ENCODE assay signal across 2 cellular contexts in the genomic region with DNA sequence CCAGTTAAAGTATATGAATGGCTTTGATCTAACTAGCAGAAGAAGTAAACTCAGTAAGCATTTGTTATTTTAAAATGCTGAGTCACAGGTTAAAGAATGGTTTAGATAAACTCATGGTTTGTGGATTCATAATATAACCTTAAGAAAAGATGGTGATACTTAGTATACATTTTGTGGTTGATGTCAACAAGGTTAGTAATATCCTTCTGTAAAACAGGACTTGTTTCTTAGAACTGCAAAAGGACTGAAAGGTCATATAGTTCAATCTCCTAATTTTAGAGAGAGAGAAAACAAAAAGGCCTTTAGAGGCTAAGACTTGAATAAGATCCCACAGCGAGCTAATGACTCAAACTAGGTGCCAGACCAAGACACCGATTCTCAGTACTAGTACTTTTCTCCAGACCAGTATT.
TF ChIP-seq lines count a peak whose summit lies in the region.

No MANE protein-coding gene starts in this region.

TF ChIP-seq in HepG2, 621 proteins besides CTCF, POLR2A, EP300 and RAD21:
- TF ChIP-seq, protein P1, sequence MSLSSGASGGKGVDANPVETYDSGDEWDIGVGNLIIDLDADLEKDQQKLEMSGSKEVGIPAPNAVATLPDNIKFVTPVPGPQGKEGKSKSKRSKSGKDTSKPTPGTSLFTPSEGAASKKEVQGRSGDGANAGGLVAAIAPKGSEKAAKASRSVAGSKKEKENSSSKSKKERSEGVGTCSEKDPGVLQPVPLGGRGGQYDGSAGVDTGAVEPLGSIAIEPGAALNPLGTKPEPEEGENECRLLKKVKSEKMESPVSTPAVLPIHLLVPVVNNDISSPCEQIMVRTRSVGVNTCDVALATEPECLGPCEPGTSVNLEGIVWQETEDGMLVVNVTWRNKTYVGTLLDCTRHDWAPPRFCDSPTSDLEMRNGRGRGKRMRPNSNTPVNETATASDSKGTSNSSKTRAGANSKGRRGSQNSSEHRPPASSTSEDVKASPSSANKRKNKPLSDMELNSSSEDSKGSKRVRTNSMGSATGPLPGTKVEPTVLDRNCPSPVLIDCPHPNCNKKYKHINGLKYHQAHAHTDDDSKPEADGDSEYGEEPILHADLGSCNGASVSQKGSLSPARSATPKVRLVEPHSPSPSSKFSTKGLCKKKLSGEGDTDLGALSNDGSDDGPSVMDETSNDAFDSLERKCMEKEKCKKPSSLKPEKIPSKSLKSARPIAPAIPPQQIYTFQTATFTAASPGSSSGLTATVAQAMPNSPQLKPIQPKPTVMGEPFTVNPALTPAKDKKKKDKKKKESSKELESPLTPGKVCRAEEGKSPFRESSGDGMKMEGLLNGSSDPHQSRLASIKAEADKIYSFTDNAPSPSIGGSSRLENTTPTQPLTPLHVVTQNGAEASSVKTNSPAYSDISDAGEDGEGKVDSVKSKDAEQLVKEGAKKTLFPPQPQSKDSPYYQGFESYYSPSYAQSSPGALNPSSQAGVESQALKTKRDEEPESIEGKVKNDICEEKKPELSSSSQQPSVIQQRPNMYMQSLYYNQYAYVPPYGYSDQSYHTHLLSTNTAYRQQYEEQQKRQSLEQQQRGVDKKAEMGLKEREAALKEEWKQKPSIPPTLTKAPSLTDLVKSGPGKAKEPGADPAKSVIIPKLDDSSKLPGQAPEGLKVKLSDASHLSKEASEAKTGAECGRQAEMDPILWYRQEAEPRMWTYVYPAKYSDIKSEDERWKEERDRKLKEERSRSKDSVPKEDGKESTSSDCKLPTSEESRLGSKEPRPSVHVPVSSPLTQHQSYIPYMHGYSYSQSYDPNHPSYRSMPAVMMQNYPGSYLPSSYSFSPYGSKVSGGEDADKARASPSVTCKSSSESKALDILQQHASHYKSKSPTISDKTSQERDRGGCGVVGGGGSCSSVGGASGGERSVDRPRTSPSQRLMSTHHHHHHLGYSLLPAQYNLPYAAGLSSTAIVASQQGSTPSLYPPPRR (CRISPR knock-in tag; IDR thresholded peaks at IDR 0.05; ENCODE audit: borderline replicate concordance) = no peak
- TF ChIP-seq ZNF589 (CRISPR knock-in tag; conservative IDR thresholded peaks at IDR 0.05) (no peak), NR2C2 (CRISPR knock-in tag; IDR thresholded peaks at IDR 0.05; ENCODE audit: borderline replicate concordance) (no peak), NFE2L2 (IDR thresholded peaks at IDR 0.05; ENCODE audit: low read length) (peak; percentile 59; the same call in 1 of the 2 replicates), SP140L (CRISPR knock-in tag; IDR thresholded peaks at IDR 0.05; ENCODE audit: borderline replicate concordance) (no peak), EZH2 (conservative IDR thresholded peaks at IDR 0.05; ENCODE audit: low read depth, low read length) (no peak), TCF12 (IDR thresholded peaks at IDR 0.05) (no peak), TCF12 (CRISPR knock-in tag; IDR thresholded peaks at IDR 0.05) (no peak), ZNF451 (CRISPR knock-in tag; IDR thresholded peaks at IDR 0.05) (no peak), MAFK (conservative IDR thresholded peaks at IDR 0.05 in 1 of 2, IDR thresholded peaks at IDR 0.05 in 1 of 2; ENCODE audit: low read length in 2 of 2) (peak; percentile 33 to 44; a peak in 1 of 4 replicates)
- TF ChIP-seq, protein P2, sequence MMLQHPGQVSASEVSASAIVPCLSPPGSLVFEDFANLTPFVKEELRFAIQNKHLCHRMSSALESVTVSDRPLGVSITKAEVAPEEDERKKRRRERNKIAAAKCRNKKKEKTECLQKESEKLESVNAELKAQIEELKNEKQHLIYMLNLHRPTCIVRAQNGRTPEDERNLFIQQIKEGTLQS (CRISPR knock-in tag; IDR thresholded peaks at IDR 0.05) = no peak
- TF ChIP-seq, protein P3, sequence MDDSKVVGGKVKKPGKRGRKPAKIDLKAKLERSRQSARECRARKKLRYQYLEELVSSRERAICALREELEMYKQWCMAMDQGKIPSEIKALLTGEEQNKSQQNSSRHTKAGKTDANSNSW (CRISPR knock-in tag; IDR thresholded peaks at IDR 0.05; ENCODE audit: borderline replicate concordance) = no peak
- TF ChIP-seq, protein P4, sequence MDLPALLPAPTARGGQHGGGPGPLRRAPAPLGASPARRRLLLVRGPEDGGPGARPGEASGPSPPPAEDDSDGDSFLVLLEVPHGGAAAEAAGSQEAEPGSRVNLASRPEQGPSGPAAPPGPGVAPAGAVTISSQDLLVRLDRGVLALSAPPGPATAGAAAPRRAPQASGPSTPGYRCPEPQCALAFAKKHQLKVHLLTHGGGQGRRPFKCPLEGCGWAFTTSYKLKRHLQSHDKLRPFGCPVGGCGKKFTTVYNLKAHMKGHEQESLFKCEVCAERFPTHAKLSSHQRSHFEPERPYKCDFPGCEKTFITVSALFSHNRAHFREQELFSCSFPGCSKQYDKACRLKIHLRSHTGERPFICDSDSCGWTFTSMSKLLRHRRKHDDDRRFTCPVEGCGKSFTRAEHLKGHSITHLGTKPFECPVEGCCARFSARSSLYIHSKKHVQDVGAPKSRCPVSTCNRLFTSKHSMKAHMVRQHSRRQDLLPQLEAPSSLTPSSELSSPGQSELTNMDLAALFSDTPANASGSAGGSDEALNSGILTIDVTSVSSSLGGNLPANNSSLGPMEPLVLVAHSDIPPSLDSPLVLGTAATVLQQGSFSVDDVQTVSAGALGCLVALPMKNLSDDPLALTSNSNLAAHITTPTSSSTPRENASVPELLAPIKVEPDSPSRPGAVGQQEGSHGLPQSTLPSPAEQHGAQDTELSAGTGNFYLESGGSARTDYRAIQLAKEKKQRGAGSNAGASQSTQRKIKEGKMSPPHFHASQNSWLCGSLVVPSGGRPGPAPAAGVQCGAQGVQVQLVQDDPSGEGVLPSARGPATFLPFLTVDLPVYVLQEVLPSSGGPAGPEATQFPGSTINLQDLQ (CRISPR knock-in tag; IDR thresholded peaks at IDR 0.05) = no peak

TF ChIP-seq in K562, 482 proteins besides CTCF, POLR2A, EP300 and RAD21:
- TF ChIP-seq NFE2L1 (tag; IDR thresholded peaks at IDR 0.05; ENCODE audit: borderline replicate concordance, low read depth) = peak; percentile 84
- TF ChIP-seq MAFF (IDR thresholded peaks at IDR 0.05; ENCODE audit: low read length) = peak; percentile 87; the same call in 1 of the 2 replicates
- TF ChIP-seq SUPT5H (IDR thresholded peaks at IDR 0.05) = no peak
- TF ChIP-seq SMARCA4 (IDR thresholded peaks at IDR 0.05) = 0 out of 2 replicates have a peak, but pooled peaks have one; percentile 37
- peak; percentile 96 for TF ChIP-seq MAFG (tag; conservative IDR thresholded peaks at IDR 0.05)
- TF ChIP-seq, protein P5, sequence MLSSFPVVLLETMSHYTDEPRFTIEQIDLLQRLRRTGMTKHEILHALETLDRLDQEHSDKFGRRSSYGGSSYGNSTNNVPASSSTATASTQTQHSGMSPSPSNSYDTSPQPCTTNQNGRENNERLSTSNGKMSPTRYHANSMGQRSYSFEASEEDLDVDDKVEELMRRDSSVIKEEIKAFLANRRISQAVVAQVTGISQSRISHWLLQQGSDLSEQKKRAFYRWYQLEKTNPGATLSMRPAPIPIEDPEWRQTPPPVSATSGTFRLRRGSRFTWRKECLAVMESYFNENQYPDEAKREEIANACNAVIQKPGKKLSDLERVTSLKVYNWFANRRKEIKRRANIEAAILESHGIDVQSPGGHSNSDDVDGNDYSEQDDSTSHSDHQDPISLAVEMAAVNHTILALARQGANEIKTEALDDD (IDR thresholded peaks at IDR 0.05) = peak; percentile 87
- peak; percentile 84; the same call in 1 of the 2 replicates for TF ChIP-seq BACH1 (tag; IDR thresholded peaks at IDR 0.05)
- no peak for TF ChIP-seq LCOR (CRISPR knock-in tag; IDR thresholded peaks at IDR 0.05)
- 0 out of 2 replicates have a peak, but pooled peaks have one; percentile 64 for TF ChIP-seq DPF2 (IDR thresholded peaks at IDR 0.05)
- TF ChIP-seq ZNF316 (IDR thresholded peaks at IDR 0.05) = peak; percentile 98
- TF ChIP-seq NFE2 (IDR thresholded peaks at IDR 0.05; ENCODE audit: low read depth) = peak; percentile 85
- 0 out of 2 replicates have a peak, but pooled peaks have one; percentile 20 for TF ChIP-seq FOSL1 (tag; conservative IDR thresholded peaks at IDR 0.05)
- peak; percentile 50 for TF ChIP-seq ARID1B (IDR thresholded peaks at IDR 0.05)
- TF ChIP-seq FOXK2 (conservative IDR thresholded peaks at IDR 0.05 in 1 of 2, IDR thresholded peaks at IDR 0.05 in 1 of 2; ENCODE audit: low read depth in 2 of 2) = 0 out of 4 replicates have a peak, but pooled peaks of 1 of the 2 experiments have one; percentile 34
- peak; percentile 92 for TF ChIP-seq C11orf30 (IDR thresholded peaks at IDR 0.05; ENCODE audit: low read depth)
- TF ChIP-seq ZNF212 (CRISPR knock-in tag; IDR thresholded peaks at IDR 0.05) = no peak
- TF ChIP-seq MAFK (IDR thresholded peaks at IDR 0.05; ENCODE audit: low read length) = peak; percentile 81
- no peak for TF ChIP-seq XRCC3 (IDR thresholded peaks at IDR 0.05)
- TF ChIP-seq TRIM24 (IDR thresholded peaks at IDR 0.05) = 0 out of 4 replicates have a peak, but pooled peaks of 1 of the 2 experiments have one; percentile 30
